ENCODE assay signal across 1 cellular context in the genomic region with DNA sequence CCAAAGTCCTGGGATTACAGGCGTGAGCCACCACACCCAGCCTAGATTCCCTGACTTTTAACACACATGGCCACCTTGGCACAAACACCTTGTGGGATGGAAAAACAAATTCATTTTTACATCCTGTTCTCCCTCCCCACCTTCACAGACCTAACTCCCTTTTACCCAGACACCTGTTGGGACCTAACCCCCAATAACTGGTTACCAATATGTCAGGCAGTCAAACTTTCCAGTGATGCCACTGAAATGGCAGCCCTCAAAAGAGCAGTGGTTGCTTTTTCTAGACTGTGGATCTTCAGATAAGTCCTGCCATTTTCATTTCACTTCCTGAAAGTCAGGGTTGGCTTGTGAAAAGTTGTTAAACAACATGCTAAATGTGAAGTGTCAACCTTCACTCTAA.
TF ChIP-seq lines count a peak whose summit lies in the region.

No MANE protein-coding gene starts in this region.

TF ChIP-seq in GM12878, 131 proteins besides CTCF, POLR2A, EP300 and RAD21:
- no peak for TF ChIP-seq NFYA (IDR thresholded peaks at IDR 0.05; ENCODE audit: borderline replicate concordance, low read depth, low read length)
- no peak for TF ChIP-seq SUPT20H (IDR thresholded peaks at IDR 0.05; ENCODE audit: borderline replicate concordance, control insufficient read depth, low read depth, low read length)
- TF ChIP-seq, protein P1, sequence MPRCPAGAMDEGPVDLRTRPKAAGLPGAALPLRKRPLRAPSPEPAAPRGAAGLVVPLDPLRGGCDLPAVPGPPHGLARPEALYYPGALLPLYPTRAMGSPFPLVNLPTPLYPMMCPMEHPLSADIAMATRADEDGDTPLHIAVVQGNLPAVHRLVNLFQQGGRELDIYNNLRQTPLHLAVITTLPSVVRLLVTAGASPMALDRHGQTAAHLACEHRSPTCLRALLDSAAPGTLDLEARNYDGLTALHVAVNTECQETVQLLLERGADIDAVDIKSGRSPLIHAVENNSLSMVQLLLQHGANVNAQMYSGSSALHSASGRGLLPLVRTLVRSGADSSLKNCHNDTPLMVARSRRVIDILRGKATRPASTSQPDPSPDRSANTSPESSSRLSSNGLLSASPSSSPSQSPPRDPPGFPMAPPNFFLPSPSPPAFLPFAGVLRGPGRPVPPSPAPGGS (IDR thresholded peaks at IDR 0.05; ENCODE audit: borderline replicate concordance, insufficient read depth, low read depth, low read length, poor library complexity, severe bottlenecking), result no peak
- TF ChIP-seq CHD4 (IDR thresholded peaks at IDR 0.05), result no peak
- no peak for TF ChIP-seq YY1 (IDR thresholded peaks at IDR 0.05; ENCODE audit: low read depth, low read length)
- TF ChIP-seq, protein P2, sequence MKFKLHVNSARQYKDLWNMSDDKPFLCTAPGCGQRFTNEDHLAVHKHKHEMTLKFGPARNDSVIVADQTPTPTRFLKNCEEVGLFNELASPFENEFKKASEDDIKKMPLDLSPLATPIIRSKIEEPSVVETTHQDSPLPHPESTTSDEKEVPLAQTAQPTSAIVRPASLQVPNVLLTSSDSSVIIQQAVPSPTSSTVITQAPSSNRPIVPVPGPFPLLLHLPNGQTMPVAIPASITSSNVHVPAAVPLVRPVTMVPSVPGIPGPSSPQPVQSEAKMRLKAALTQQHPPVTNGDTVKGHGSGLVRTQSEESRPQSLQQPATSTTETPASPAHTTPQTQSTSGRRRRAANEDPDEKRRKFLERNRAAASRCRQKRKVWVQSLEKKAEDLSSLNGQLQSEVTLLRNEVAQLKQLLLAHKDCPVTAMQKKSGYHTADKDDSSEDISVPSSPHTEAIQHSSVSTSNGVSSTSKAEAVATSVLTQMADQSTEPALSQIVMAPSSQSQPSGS (IDR thresholded peaks at IDR 0.05; ENCODE audit: low read length), result no peak
- TF ChIP-seq RFX5 (IDR thresholded peaks at IDR 0.05; ENCODE audit: low read depth, low read length), result no peak
- no peak for TF ChIP-seq TCF7 (IDR thresholded peaks at IDR 0.05; ENCODE audit: borderline replicate concordance)
- no peak for TF ChIP-seq ZNF217 (IDR thresholded peaks at IDR 0.05)
- no peak for TF ChIP-seq RCOR1 (conservative IDR thresholded peaks at IDR 0.05; ENCODE audit: low read depth, low read length)
- TF ChIP-seq, protein P3, sequence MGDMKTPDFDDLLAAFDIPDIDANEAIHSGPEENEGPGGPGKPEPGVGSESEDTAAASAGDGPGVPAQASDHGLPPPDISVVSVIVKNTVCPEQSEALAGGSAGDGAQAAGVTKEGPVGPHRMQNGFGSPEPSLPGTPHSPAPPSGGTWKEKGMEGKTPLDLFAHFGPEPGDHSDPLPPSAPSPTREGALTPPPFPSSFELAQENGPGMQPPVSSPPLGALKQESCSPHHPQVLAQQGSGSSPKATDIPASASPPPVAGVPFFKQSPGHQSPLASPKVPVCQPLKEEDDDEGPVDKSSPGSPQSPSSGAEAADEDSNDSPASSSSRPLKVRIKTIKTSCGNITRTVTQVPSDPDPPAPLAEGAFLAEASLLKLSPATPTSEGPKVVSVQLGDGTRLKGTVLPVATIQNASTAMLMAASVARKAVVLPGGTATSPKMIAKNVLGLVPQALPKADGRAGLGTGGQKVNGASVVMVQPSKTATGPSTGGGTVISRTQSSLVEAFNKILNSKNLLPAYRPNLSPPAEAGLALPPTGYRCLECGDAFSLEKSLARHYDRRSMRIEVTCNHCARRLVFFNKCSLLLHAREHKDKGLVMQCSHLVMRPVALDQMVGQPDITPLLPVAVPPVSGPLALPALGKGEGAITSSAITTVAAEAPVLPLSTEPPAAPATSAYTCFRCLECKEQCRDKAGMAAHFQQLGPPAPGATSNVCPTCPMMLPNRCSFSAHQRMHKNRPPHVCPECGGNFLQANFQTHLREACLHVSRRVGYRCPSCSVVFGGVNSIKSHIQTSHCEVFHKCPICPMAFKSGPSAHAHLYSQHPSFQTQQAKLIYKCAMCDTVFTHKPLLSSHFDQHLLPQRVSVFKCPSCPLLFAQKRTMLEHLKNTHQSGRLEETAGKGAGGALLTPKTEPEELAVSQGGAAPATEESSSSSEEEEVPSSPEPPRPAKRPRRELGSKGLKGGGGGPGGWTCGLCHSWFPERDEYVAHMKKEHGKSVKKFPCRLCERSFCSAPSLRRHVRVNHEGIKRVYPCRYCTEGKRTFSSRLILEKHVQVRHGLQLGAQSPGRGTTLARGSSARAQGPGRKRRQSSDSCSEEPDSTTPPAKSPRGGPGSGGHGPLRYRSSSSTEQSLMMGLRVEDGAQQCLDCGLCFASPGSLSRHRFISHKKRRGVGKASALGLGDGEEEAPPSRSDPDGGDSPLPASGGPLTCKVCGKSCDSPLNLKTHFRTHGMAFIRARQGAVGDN (IDR thresholded peaks at IDR 0.05), result no peak
- TF ChIP-seq, protein P4, sequence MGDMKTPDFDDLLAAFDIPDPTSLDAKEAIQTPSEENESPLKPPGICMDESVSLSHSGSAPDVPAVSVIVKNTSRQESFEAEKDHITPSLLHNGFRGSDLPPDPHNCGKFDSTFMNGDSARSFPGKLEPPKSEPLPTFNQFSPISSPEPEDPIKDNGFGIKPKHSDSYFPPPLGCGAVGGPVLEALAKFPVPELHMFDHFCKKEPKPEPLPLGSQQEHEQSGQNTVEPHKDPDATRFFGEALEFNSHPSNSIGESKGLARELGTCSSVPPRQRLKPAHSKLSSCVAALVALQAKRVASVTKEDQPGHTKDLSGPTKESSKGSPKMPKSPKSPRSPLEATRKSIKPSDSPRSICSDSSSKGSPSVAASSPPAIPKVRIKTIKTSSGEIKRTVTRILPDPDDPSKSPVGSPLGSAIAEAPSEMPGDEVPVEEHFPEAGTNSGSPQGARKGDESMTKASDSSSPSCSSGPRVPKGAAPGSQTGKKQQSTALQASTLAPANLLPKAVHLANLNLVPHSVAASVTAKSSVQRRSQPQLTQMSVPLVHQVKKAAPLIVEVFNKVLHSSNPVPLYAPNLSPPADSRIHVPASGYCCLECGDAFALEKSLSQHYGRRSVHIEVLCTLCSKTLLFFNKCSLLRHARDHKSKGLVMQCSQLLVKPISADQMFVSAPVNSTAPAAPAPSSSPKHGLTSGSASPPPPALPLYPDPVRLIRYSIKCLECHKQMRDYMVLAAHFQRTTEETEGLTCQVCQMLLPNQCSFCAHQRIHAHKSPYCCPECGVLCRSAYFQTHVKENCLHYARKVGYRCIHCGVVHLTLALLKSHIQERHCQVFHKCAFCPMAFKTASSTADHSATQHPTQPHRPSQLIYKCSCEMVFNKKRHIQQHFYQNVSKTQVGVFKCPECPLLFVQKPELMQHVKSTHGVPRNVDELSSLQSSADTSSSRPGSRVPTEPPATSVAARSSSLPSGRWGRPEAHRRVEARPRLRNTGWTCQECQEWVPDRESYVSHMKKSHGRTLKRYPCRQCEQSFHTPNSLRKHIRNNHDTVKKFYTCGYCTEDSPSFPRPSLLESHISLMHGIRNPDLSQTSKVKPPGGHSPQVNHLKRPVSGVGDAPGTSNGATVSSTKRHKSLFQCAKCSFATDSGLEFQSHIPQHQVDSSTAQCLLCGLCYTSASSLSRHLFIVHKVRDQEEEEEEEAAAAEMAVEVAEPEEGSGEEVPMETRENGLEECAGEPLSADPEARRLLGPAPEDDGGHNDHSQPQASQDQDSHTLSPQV (IDR thresholded peaks at IDR 0.05), result no peak
- TF ChIP-seq TAF1 (IDR thresholded peaks at IDR 0.05; ENCODE audit: borderline replicate concordance, low read depth, low read length), result no peak
- TF ChIP-seq GABPA (IDR thresholded peaks at IDR 0.05; ENCODE audit: low read depth), result no peak
- TF ChIP-seq, protein P5, sequence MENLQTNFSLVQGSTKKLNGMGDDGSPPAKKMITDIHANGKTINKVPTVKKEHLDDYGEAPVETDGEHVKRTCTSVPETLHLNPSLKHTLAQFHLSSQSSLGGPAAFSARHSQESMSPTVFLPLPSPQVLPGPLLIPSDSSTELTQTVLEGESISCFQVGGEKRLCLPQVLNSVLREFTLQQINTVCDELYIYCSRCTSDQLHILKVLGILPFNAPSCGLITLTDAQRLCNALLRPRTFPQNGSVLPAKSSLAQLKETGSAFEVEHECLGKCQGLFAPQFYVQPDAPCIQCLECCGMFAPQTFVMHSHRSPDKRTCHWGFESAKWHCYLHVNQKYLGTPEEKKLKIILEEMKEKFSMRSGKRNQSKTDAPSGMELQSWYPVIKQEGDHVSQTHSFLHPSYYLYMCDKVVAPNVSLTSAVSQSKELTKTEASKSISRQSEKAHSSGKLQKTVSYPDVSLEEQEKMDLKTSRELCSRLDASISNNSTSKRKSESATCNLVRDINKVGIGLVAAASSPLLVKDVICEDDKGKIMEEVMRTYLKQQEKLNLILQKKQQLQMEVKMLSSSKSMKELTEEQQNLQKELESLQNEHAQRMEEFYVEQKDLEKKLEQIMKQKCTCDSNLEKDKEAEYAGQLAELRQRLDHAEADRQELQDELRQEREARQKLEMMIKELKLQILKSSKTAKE (IDR thresholded peaks at IDR 0.05; ENCODE audit: low read depth, poor library complexity, severe bottlenecking), result no peak
- TF ChIP-seq ETV6 (conservative IDR thresholded peaks at IDR 0.05 in 1 of 2, IDR thresholded peaks at IDR 0.05 in 1 of 2; ENCODE audit: borderline replicate concordance in 1 of 2, low read depth in 1 of 2), result no peak
